37 cellular contexts compared by ENCODE assay signal in genomic region chr7:28414453-28414852, GRCh38. TPM values are rescaled to one million over a fixed set of nuclear protein-coding genes. Genes with fewer than 3 reads are reported as not detected.
"Had no signal": no experiment of that assay in that cellular context is flagged by ENCODE, and none has a peak within 500 bp of the region (broad histone marks: within the 10 kb centered on the region; RNA-seq: fewer than 3 reads in every experiment).

No MANE protein-coding gene starts in this region.

- H3K27ac Mint-ChIP-seq: activated B cell treated with CpG ODN at 0.5 μM for 24 hours; activated CD4-positive, alpha-beta memory T cell treated with anti-CD3 and anti-CD28 coated beads for 36 hours; activated CD4-positive, alpha-beta T cell treated with anti-CD3 and anti-CD28 coated beads, Interleukin-2, amount 10 ng/mL, durations not matched to agents 24 days and 14 days; activated CD8-positive, alpha-beta T cell treated with anti-CD3 and anti-CD28 coated beads for 36 hours; activated naive CD4-positive, alpha-beta T cell treated with anti-CD3 and anti-CD28 coated beads for 36 hours; activated naive CD4-positive, alpha-beta T cell treated with anti-CD3 and anti-CD28 coated beads, Interleukin-2, amount 50 U/mL, for 72 hours; activated naive CD8-positive, alpha-beta T cell treated with anti-CD3 and anti-CD28 coated beads for 36 hours; activated T-cell treated with anti-CD3 and anti-CD28 coated beads, Interleukin-2, amount 50 U/mL, for 72 hours; activated T-helper 1 cell treated with anti-CD3 and anti-CD28 coated beads, Interleukin-12 subunit alpha, Interleukin-12 subunit beta, Interleukin-2, Interleukin-4 antibody, amounts not matched to agents 30 ng/mL and 10 ng/mL and 1 ng/mL, durations not matched to agents 14 hours and 24 hours and 36 hours; activated T-helper 17 cell treated with anti-CD3 and anti-CD28 coated beads, Interleukin-2, amount 50 U/mL, for 72 hours; T-helper 1 cell treated with Interleukin-12 subunit alpha and Interleukin-12 subunit beta and Interleukin-4 antibody, amounts not matched to agents 30 μg/mL and 1 μg/mL, for 36 hours; T-helper 2 cell treated with Interferon-gamma antibody and Interleukin-4, amounts not matched to agents 5 μg/mL and 100 μg/mL, for 36 hours had no signal

- H3K9me3 Mint-ChIP-seq: activated B cell treated with CpG ODN at 0.5 μM for 24 hours; activated CD4-positive, alpha-beta memory T cell treated with anti-CD3 and anti-CD28 coated beads for 36 hours; activated CD4-positive, alpha-beta T cell treated with anti-CD3 and anti-CD28 coated beads, Interleukin-2, amount 10 ng/mL, durations not matched to agents 24 days and 14 days; activated CD8-positive, alpha-beta T cell treated with anti-CD3 and anti-CD28 coated beads for 36 hours; activated naive CD4-positive, alpha-beta T cell treated with anti-CD3 and anti-CD28 coated beads for 36 hours; activated naive CD4-positive, alpha-beta T cell treated with anti-CD3 and anti-CD28 coated beads, Interleukin-2, amount 50 U/mL, for 72 hours; activated naive CD8-positive, alpha-beta T cell treated with anti-CD3 and anti-CD28 coated beads for 36 hours; activated T-cell treated with anti-CD3 and anti-CD28 coated beads, Interleukin-2, amount 50 U/mL, for 4 hours; activated T-cell treated with anti-CD3 and anti-CD28 coated beads, Interleukin-2, amount 50 U/mL, for 72 hours; activated T-helper 1 cell treated with anti-CD3 and anti-CD28 coated beads, Interleukin-12 subunit alpha, Interleukin-12 subunit beta, Interleukin-2, Interleukin-4 antibody, amounts not matched to agents 30 ng/mL and 10 ng/mL and 1 ng/mL, durations not matched to agents 14 hours and 24 hours and 36 hours; activated T-helper 17 cell treated with anti-CD3 and anti-CD28 coated beads, Interleukin-2, amount 50 U/mL, for 72 hours; T-helper 1 cell treated with Interleukin-12 subunit alpha and Interleukin-12 subunit beta and Interleukin-4 antibody, amounts not matched to agents 30 μg/mL and 1 μg/mL, for 36 hours; T-helper 2 cell treated with Interferon-gamma antibody and Interleukin-4, amounts not matched to agents 5 μg/mL and 100 μg/mL, for 36 hours had no signal

- FAIRE-seq: astrocyte, TTC549 had no signal

- H3K4me3 ChIP-seq: adrenal gland, body of pancreas, breast epithelium had no signal

- H3K27ac ChIP-seq: adrenal gland, body of pancreas, brain microvascular endothelial cell, breast epithelium, VCaP had no signal

- DNase-seq: activated B cell treated with CpG ODN at 0.5 μM for 24 hours; activated CD4-positive, alpha-beta memory T cell treated with anti-CD3 and anti-CD28 coated beads for 36 hours; activated CD4-positive, alpha-beta T cell treated with anti-CD3 and anti-CD28 coated beads for 4 hours; activated CD4-positive, alpha-beta T cell treated with anti-CD3 and anti-CD28 coated beads, Interleukin-2, amount 10 ng/mL, durations not matched to agents 24 days and 14 days; activated CD4-positive, alpha-beta T cell treated with anti-CD3 and anti-CD28 coated beads, Interleukin-2, amount 50 U/mL, for 1 hour; activated CD4-positive, alpha-beta T cell treated with anti-CD3 and anti-CD28 coated beads, Interleukin-2, amount 50 U/mL, for 4 hours; activated CD4-positive, CD25-positive, alpha-beta regulatory T cell treated with anti-CD3 and anti-CD28 coated beads, Interleukin-2, amount 50 U/mL, for 72 hours; activated CD8-positive, alpha-beta memory T cell treated with anti-CD3 and anti-CD28 coated beads, Interleukin-2, amount 50 U/mL, for 4 hours; activated CD8-positive, alpha-beta T cell treated with anti-CD3 and anti-CD28 coated beads for 36 hours; activated effector memory CD4-positive, alpha-beta T cell treated with anti-CD3 and anti-CD28 coated beads, Interleukin-2, amount 50 U/mL, for 16 hours; activated gamma-delta T cell treated with Interleukin-2 at 50 U/mL for 16 hours; activated naive CD4-positive, alpha-beta T cell; activated naive CD4-positive, alpha-beta T cell treated with anti-CD3 and anti-CD28 coated beads for 36 hours; activated naive CD4-positive, alpha-beta T cell treated with anti-CD3 and anti-CD28 coated beads, Interleukin-2, amount 50 U/mL, for 16 hours; activated naive CD8-positive, alpha-beta T cell treated with anti-CD3 and anti-CD28 coated beads for 36 hours; activated T-cell treated with anti-CD3 and anti-CD28 coated beads for 4 hours; activated T-cell treated with anti-CD3 and anti-CD28 coated beads, Interleukin-2, amount 50 U/mL, for 1 hour; activated T-cell treated with anti-CD3 and anti-CD28 coated beads, Interleukin-2, amount 50 U/mL, for 4 hours; activated T-cell treated with anti-CD3 and anti-CD28 coated beads, Interleukin-2, amount 50 U/mL, for 72 hours; adrenal gland; amniotic stem cell; aorta; body of pancreas; brain microvascular endothelial cell; central memory CD4-positive, alpha-beta T cell; T-helper 2 cell; T-helper 9 cell had no signal

- ATAC-seq: activated CD8-positive, alpha-beta T cell treated with anti-CD3 and anti-CD28 coated beads for 36 hours; activated naive CD4-positive, alpha-beta T cell treated with anti-CD3 and anti-CD28 coated beads, Interleukin-2, amount 50 U/mL, for 72 hours; activated T-cell treated with anti-CD3 and anti-CD28 coated beads, Interleukin-2, amount 50 U/mL, for 4 hours; activated T-cell treated with anti-CD3 and anti-CD28 coated beads, Interleukin-2, amount 50 U/mL, for 72 hours; activated T-helper 17 cell treated with anti-CD3 and anti-CD28 coated beads, Interleukin-2, amount 50 U/mL, for 72 hours; body of pancreas had no signal

- H3K36me3 ChIP-seq: adrenal gland, brain microvascular endothelial cell, breast epithelium had no signal

- H3K36me3 Mint-ChIP-seq: activated CD4-positive, alpha-beta memory T cell treated with anti-CD3 and anti-CD28 coated beads for 36 hours; activated naive CD8-positive, alpha-beta T cell treated with anti-CD3 and anti-CD28 coated beads for 36 hours had no signal

- H3K9me3 ChIP-seq: adrenal gland, body of pancreas, breast epithelium had no signal

- H3K27me3 ChIP-seq: brain microvascular endothelial cell had no signal

- H3K4me3 Mint-ChIP-seq: activated B cell treated with CpG ODN at 0.5 μM for 24 hours; activated CD4-positive, alpha-beta memory T cell treated with anti-CD3 and anti-CD28 coated beads for 36 hours; activated CD4-positive, alpha-beta T cell treated with anti-CD3 and anti-CD28 coated beads, Interleukin-2, amount 10 ng/mL, durations not matched to agents 24 days and 14 days; activated CD8-positive, alpha-beta T cell treated with anti-CD3 and anti-CD28 coated beads for 36 hours; activated naive CD4-positive, alpha-beta T cell treated with anti-CD3 and anti-CD28 coated beads for 36 hours; activated naive CD8-positive, alpha-beta T cell treated with anti-CD3 and anti-CD28 coated beads for 36 hours; activated T-cell treated with anti-CD3 and anti-CD28 coated beads, Interleukin-2, amount 50 U/mL, for 4 hours; activated T-cell treated with anti-CD3 and anti-CD28 coated beads, Interleukin-2, amount 50 U/mL, for 72 hours; activated T-helper 1 cell treated with anti-CD3 and anti-CD28 coated beads, Interleukin-12 subunit alpha, Interleukin-12 subunit beta, Interleukin-2, Interleukin-4 antibody, amounts not matched to agents 30 ng/mL and 10 ng/mL and 1 ng/mL, durations not matched to agents 14 hours and 24 hours and 36 hours; activated T-helper 17 cell treated with anti-CD3 and anti-CD28 coated beads, Interleukin-2, amount 50 U/mL, for 72 hours; T-helper 1 cell treated with Interleukin-12 subunit alpha and Interleukin-12 subunit beta and Interleukin-4 antibody, amounts not matched to agents 30 μg/mL and 1 μg/mL, for 36 hours; T-helper 2 cell treated with Interferon-gamma antibody and Interleukin-4, amounts not matched to agents 5 μg/mL and 100 μg/mL, for 36 hours had no signal

RNA-seq across cellular contexts. Expression of gene CREB5, which starts 2.1 kb away (rescaled TPM):
- total RNA-seq: activated CD4-positive, alpha-beta T cell treated with anti-CD3 and anti-CD28 coated beads, Interleukin-2, amount 10 ng/mL, durations not matched to agents 24 days and 14 days; activated CD8-positive, alpha-beta memory T cell treated with anti-CD3 and anti-CD28 coated beads for 36 hours; activated T-helper 1 cell treated with anti-CD3 and anti-CD28 coated beads, Interleukin-12 subunit alpha, Interleukin-12 subunit beta, Interleukin-2, Interleukin-4 antibody, amounts not matched to agents 30 ng/mL and 10 ng/mL and 1 ng/mL, durations not matched to agents 14 hours and 24 hours and 36 hours had no signal
